Comparison of ENCODE assay signal across 26 cellular contexts in genomic region chr4:17285747-17286146, GRCh38.
DNase-seq lines count a peak whose midpoint lies in the region; ATAC-seq, FAIRE-seq and TF ChIP-seq lines count a peak whose summit lies in the region.
"Had no signal": no experiment of that assay in that cellular context is flagged by ENCODE, and none has a peak within 500 bp of the region (broad histone marks: within the 10 kb centered on the region; RNA-seq: fewer than 3 reads in every experiment).

No MANE protein-coding gene starts in this region.

- H3K36me3 ChIP-seq in HepG2 (replicated peaks in 1 of 2; ENCODE audit: control insufficient read depth in 1 of 2, insufficient read depth in 2 of 2, low read length in 2 of 2) (no peaks in the 10 kb centered on the region), right lobe of liver (no peaks in the 10 kb centered on the region)
- H3K36me3 ChIP-seq: SJCRH30 had no signal

- TF ChIP-seq CTCF in HepG2 (CRISPR knock-in tag; IDR thresholded peaks at IDR 0.05) = no peak
- no peak for TF ChIP-seq CTCF in right lobe of liver (IDR thresholded peaks at IDR 0.05)

- CTCF ChIA-PET in HepG2 (lab: Yijun Ruan, JAX; ENCODE audit: low intra/inter-chr PET ratio, low total read pairs) = no interaction called here

- no peak overlapping the region for H3K9ac ChIP-seq in HepG2 (ENCODE audit: insufficient read depth, low read depth, low read length)
- H3K9ac ChIP-seq: GM23248 had no signal

- H3K27me3 ChIP-seq in HepG2 (ENCODE audit: control insufficient read depth in 1 of 2, insufficient read depth in 2 of 2, low read length in 2 of 2) (no peaks in the 10 kb centered on the region; a peak in 2 of 5 replicates), right lobe of liver (no peaks in the 10 kb centered on the region)
- H3K27me3 ChIP-seq: SJCRH30 had no signal

- no TSS peak for BruUV-seq in HepG2 (replicated peaks; lab: Mats Ljungman, UMichigan)

- TF ChIP-seq EP300 in HepG2 (IDR thresholded peaks at IDR 0.05; ENCODE audit: low read depth in 2 of 2, low read length in 2 of 2) (no peak), HepG2 (CRISPR knock-in tag; IDR thresholded peaks at IDR 0.05; ENCODE audit: borderline replicate concordance) (no peak)

- H3K79me2 ChIP-seq in HepG2 (ENCODE audit: insufficient read depth, low read length) = no peaks in the 10 kb centered on the region

- no peaks in the 10 kb centered on the region for H4K20me1 ChIP-seq in HepG2 (ENCODE audit: insufficient read depth, low read length)

- H3K27ac ChIP-seq in HepG2 (ENCODE audit: extremely low read length, insufficient read depth, low read length) = no peak overlapping the region
- H3K27ac ChIP-seq in right lobe of liver = no peak overlapping the region
- peak overlapping the region; percentile 47 for H3K27ac ChIP-seq in cingulate gyrus (ENCODE audit: low read depth, low read length)
- H3K27ac ChIP-seq: GM23248, SJCRH30 had no signal

- no peak overlapping the region for H3K4me2 ChIP-seq in HepG2 (ENCODE audit: low read depth, low read length)

- no peak for TF ChIP-seq POLR2A in HepG2 (IDR thresholded peaks at IDR 0.05; ENCODE audit: insufficient read depth in 1 of 2, low read depth in 2 of 2, low read length in 2 of 2)
- no peak for TF ChIP-seq POLR2A in right lobe of liver (IDR thresholded peaks at IDR 0.05)

- in situ Hi-C loops in HepG2 (cut with HindIII; ENCODE audit: extremely low pct_ligation_motif_present, low pct_unique_long_range_greater_than_20kb) = no loop called here
- in situ Hi-C loops in SK-MEL-5 (cut with HindIII; ENCODE audit: low pct_unique_long_range_greater_than_20kb, low sequenced_read_pairs) = no loop called here

- TF ChIP-seq RAD21 in HepG2 (CRISPR knock-in tag; IDR thresholded peaks at IDR 0.05) = no peak

- DNase-seq in HepG2 (ENCODE audit: low spot score) = no peak
- DNase-seq in right lobe of liver = no peak
- DNase-seq in SK-MEL-5 (ENCODE audit: low read depth, low spot score) = peak; percentile 24
- DNase-seq in GF-D8 (lab: John Stamatoyannopoulos, UW) = no peak
- no peak for DNase-seq in head of caudate nucleus
- no peak for DNase-seq in SK-N-DZ (ENCODE audit: low spot score)
- DNase-seq: AML-193; C1 segment of cervical spinal cord; CD8-positive, alpha-beta T cell; DND-41; GM23248; IMR-90; NCI-H1092; NCI-H1436; NCI-H187 treated with DMSO at 0.1 percent for 48 hours; NCI-H2107; NCI-H2227 treated with DMSO at 0.1 percent for 48 hours; NCI-H510A treated with DMSO at 0.1 percent for 48 hours; NCI-H748 treated with DMSO at 0.1 percent for 48 hours; NK-92 treated with Interleukin-12 subunit alpha and Interleukin-12 subunit beta, amount 100 ng/mL, for 24 hours; SJCRH30 had no signal

- ATAC-seq in HepG2 = no peak
- ATAC-seq in right lobe of liver = no peak
- ATAC-seq: CD8-positive, alpha-beta T cell; HCT116; Panc1 had no signal

- H3K9me3 ChIP-seq in HepG2 (ENCODE audit: low read length) = no peaks in the 10 kb centered on the region
- no peaks in the 10 kb centered on the region for H3K9me3 ChIP-seq in right lobe of liver
- H3K9me3 ChIP-seq: SJCRH30 had no signal

- WGBS in HepG2 (ENCODE audit: low lambda C conversion rate) = 11% methylated on average over 4 of the region's 4 CpGs
- WGBS in right lobe of liver (ENCODE audit: insufficient coverage, low coverage, low lambda C conversion rate, missing lambda C conversion rate) = 59% methylated on average over 4 of the region's 4 CpGs

- POLR2A ChIA-PET in HepG2 (lab: Yijun Ruan, JAX) = no interaction called here

- H3K4me1 ChIP-seq in HepG2 (ENCODE audit: insufficient read depth, low read length) (no peaks in the 10 kb centered on the region), right lobe of liver (no peaks in the 10 kb centered on the region)
- H3K4me1 ChIP-seq: SJCRH30 had no signal

- intact Hi-C loops in HepG2 (cut with micrococcal nuclease; ENCODE audit: unreplicated experiment) = no loop called here
- intact Hi-C loops in right lobe of liver (cut with DNase I) = no loop called here
- intact Hi-C loops in head of caudate nucleus (cut with DNase I) = no loop called here

- FAIRE-seq in HepG2 (lab: Jason Lieb, UNC) = no peak
- FAIRE-seq: GM12891, HTR-8/SVneo had no signal

- no peak overlapping the region for H2AFZ ChIP-seq in HepG2 (ENCODE audit: low read length)
- H2AFZ ChIP-seq: GM23248 had no signal

- H3K4me3 ChIP-seq in HepG2 (replicated peaks in 1 of 3; ENCODE audit: insufficient read depth in 1 of 3, low read depth in 2 of 3, low read length in 3 of 3) = no peak overlapping the region
- H3K4me3 ChIP-seq in right lobe of liver = no peak overlapping the region
- H3K4me3 ChIP-seq: GM23248, SJCRH30 had no signal

TF ChIP-seq in HepG2, 621 proteins besides CTCF, POLR2A, EP300 and RAD21:
- no peak for TF ChIP-seq MAFG (CRISPR knock-in tag; IDR thresholded peaks at IDR 0.05)
- TF ChIP-seq ATF7 (IDR thresholded peaks at IDR 0.05) = peak; percentile 67
- TF ChIP-seq ATF7 (CRISPR knock-in tag; IDR thresholded peaks at IDR 0.05) = no peak
- peak; percentile 91 for TF ChIP-seq CREB1 (IDR thresholded peaks at IDR 0.05)
- no peak for TF ChIP-seq CREB1 (CRISPR knock-in tag; IDR thresholded peaks at IDR 0.05)
